In the genomic region with DNA sequence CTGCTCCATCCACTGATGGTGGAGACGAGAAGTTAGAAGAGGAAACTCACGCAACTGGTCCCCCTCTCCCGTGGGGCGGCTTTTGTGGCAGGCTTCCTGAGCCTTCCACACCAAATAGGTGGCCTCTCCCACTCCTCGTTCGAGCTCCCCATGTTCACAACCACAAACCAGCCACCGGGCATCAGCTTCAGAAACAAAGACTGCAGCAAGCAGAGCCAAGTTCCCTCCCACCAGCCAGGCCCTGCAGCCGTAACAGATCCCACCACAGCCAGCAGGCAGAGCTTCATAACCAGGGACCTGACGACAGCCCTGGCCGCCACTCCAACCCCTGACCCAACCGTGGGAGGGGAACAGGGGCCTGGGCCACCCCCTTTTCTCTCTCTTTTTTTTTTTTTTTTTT, we compare ENCODE assay signal across 14 cellular contexts.
DNase-seq lines count a peak whose midpoint lies in the region; ATAC-seq and TF ChIP-seq lines count a peak whose summit lies in the region.
"Had no signal": no experiment of that assay in that cellular context is flagged by ENCODE, and none has a peak within 500 bp of the region (broad histone marks: within the 10 kb centered on the region; RNA-seq: fewer than 3 reads in every experiment).

No MANE protein-coding gene starts in this region.

- peaks cover 4% of the 10 kb centered on the region for H3K36me3 Mint-ChIP-seq in effector memory CD8-positive, alpha-beta T cell (ENCODE audit: insufficient read depth)
- H3K36me3 Mint-ChIP-seq in progenitor cell of endocrine pancreas (ENCODE audit: insufficient read depth), result no peaks in the 10 kb centered on the region
- H3K36me3 Mint-ChIP-seq: naive thymus-derived CD4-positive, alpha-beta T cell had no signal

- peaks cover 0 to 13% of the 10 kb centered on the region in 2 donors for H3K4me1 ChIP-seq in right atrium auricular region
- peaks cover 2% of the 10 kb centered on the region for H3K4me1 ChIP-seq in mesendoderm (ENCODE audit: control insufficient read depth, low read depth, low read length)

- H3K27ac ChIP-seq in right atrium auricular region (no peak overlapping the region), mesendoderm (ENCODE audit: low read depth, low read length) (no peak overlapping the region)
- H3K27ac ChIP-seq: epithelial cell of prostate had no signal

- no peaks in the 10 kb centered on the region for H3K36me3 ChIP-seq in right atrium auricular region
- H3K36me3 ChIP-seq in mesendoderm (ENCODE audit: control insufficient read depth, insufficient read depth, low read length), result no peaks in the 10 kb centered on the region

- peak overlapping the region; percentile 6 for H3K56ac ChIP-seq in mesendoderm (ENCODE audit: low read length)

- H3K9me3 Mint-ChIP-seq in effector memory CD8-positive, alpha-beta T cell, result no peaks in the 10 kb centered on the region
- H3K9me3 Mint-ChIP-seq in progenitor cell of endocrine pancreas (ENCODE audit: low read depth), result no peaks in the 10 kb centered on the region
- H3K9me3 Mint-ChIP-seq: naive thymus-derived CD4-positive, alpha-beta T cell; T-helper 1 cell treated with Interleukin-12 subunit alpha and Interleukin-12 subunit beta and Interleukin-4 antibody, amounts not matched to agents 30 μg/mL and 1 μg/mL, for 36 hours had no signal

- ATAC-seq in Right ventricle myocardium superior (ENCODE audit: poor library complexity) (peak; percentile 66), HG02763 (IDR thresholded peaks at IDR 0.05; ENCODE audit: unreplicated experiment) (no peak), HG03039 (IDR thresholded peaks at IDR 0.05; ENCODE audit: unreplicated experiment) (no peak)
- ATAC-seq in effector memory CD8-positive, alpha-beta T cell (replicated peaks), result no peak

- no peak overlapping the region for H4K5ac ChIP-seq in mesendoderm (ENCODE audit: low read length)

- H2BK120ac ChIP-seq in mesendoderm (ENCODE audit: low read depth, low read length), result no peak overlapping the region

- no peak overlapping the region for H3K18ac ChIP-seq in mesendoderm (ENCODE audit: low read length)

- intact Hi-C loops in Right ventricle myocardium superior (cut with DNase I), result no loop called here

- no peaks in the 10 kb centered on the region for H3K9me3 ChIP-seq in right atrium auricular region

- no peaks in the 10 kb centered on the region for H3K79me1 ChIP-seq in mesendoderm (ENCODE audit: low read length)

- no peak overlapping the region for H3K4me3 ChIP-seq in right atrium auricular region
- no peak overlapping the region for H3K4me3 ChIP-seq in mesendoderm (ENCODE audit: low read length)

- DNase-seq in Right ventricle myocardium superior (peak; percentile 69), right atrium auricular region (ENCODE audit: low spot score) (no peak), mesendoderm (no peak), occipital lobe (lab: John Stamatoyannopoulos, UW) (no peak), progenitor cell of endocrine pancreas (ENCODE audit: low spot score, unreplicated experiment) (no peak)
- no peak for DNase-seq in effector memory CD8-positive, alpha-beta T cell
- DNase-seq: GF-D8; MM.1S; naive thymus-derived CD4-positive, alpha-beta T cell; NCI-H1694 treated with DMSO at 0.1 percent for 48 hours had no signal

- H3K4me1 Mint-ChIP-seq in effector memory CD8-positive, alpha-beta T cell (ENCODE audit: low read depth in 2 of 2), result peaks cover 36 to 37% of the 10 kb centered on the region in 2 donors
- peaks cover 4% of the 10 kb centered on the region for H3K4me1 Mint-ChIP-seq in progenitor cell of endocrine pancreas (ENCODE audit: low read depth)

- no peak for TF ChIP-seq CTCF in right atrium auricular region (IDR thresholded peaks at IDR 0.05)
- TF ChIP-seq CTCF in progenitor cell of endocrine pancreas (IDR thresholded peaks at IDR 0.05; ENCODE audit: unreplicated experiment), result no peak

- H3K4me3 Mint-ChIP-seq in effector memory CD8-positive, alpha-beta T cell, result peak overlapping the region; percentile 27 to 68
- no peak overlapping the region for H3K4me3 Mint-ChIP-seq in progenitor cell of endocrine pancreas (ENCODE audit: low read depth)

- no peaks in the 10 kb centered on the region for H3K79me2 ChIP-seq in mesendoderm (ENCODE audit: control insufficient read depth, insufficient read depth, low read length)

- no peak overlapping the region for H2AK5ac ChIP-seq in mesendoderm (ENCODE audit: low read length)

- H3K4me2 ChIP-seq in mesendoderm (ENCODE audit: low read length), result no peak overlapping the region

- H3K4ac ChIP-seq in mesendoderm (ENCODE audit: low read depth, low read length), result no peak overlapping the region

- no peaks in the 10 kb centered on the region for H3K27me3 Mint-ChIP-seq in effector memory CD8-positive, alpha-beta T cell
- peaks cover 89% of the 10 kb centered on the region for H3K27me3 Mint-ChIP-seq in progenitor cell of endocrine pancreas

- H2BK5ac ChIP-seq in mesendoderm (ENCODE audit: low read length), result no peak overlapping the region

- H3K23ac ChIP-seq in mesendoderm (ENCODE audit: low read length), result no peak overlapping the region

- peak overlapping the region; percentile 11 to 59 for H3K27ac Mint-ChIP-seq in effector memory CD8-positive, alpha-beta T cell
- no peak overlapping the region for H3K27ac Mint-ChIP-seq in progenitor cell of endocrine pancreas
- H3K27ac Mint-ChIP-seq: T-helper 1 cell treated with Interleukin-12 subunit alpha and Interleukin-12 subunit beta and Interleukin-4 antibody, amounts not matched to agents 30 μg/mL and 1 μg/mL, for 36 hours had no signal

- no peak overlapping the region for H3K9ac ChIP-seq in mesendoderm (ENCODE audit: low read length)

- H3K27me3 ChIP-seq in right atrium auricular region (no peaks in the 10 kb centered on the region), mesendoderm (ENCODE audit: insufficient read depth, low read length, poor library complexity) (no peaks in the 10 kb centered on the region)

- no peak overlapping the region for H2BK15ac ChIP-seq in mesendoderm (replicated peaks; ENCODE audit: low read depth)

- WGBS in mesendoderm (ENCODE audit: extremely low coverage, insufficient coverage, low lambda C conversion rate), result no CpG with 5 or more reads among the region's 11 CpGs

- H4K8ac ChIP-seq in mesendoderm (ENCODE audit: low read depth, low read length), result no peak overlapping the region
